8 cellular contexts compared by ENCODE assay signal in the genomic region with DNA sequence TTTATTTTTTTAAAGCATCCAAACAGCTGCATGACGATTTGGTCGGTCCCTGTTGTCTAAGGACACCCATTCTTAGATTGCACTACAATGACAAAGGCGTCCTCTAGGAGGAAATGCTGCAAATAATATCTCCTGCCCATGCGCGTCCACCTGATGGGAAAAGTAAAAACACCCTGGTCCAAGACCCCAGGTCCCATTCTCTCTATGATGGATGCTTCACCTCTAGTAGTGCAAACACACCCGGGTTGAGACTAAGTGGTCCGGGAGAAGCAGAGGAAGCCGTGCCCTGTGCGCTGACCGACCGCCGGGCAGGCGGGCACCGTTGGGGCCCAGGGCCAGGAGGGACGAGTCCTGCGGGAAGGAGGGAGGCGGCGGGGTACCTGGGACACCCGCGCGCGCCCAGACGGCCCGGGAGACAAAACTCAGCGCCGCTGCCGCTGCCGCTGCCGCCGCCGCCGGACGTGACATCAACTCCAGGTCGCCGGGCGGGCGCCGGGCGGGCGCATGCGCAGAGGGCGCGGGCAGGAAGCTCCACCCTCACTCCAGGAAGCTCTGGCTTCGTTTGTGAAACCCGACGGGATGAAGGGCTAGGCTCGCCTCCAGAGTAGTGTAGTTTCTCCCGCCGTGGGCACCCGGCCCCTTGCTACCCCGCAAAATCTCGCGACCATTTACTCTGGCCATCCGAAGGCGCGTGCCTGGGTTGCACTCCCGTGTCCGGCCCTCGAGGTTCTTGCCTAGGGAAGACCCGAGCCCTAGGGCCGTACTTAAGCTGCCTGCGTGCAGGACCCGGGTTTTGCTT. TPM values are rescaled to one million over a fixed set of nuclear protein-coding genes. Genes with fewer than 3 reads are reported as not detected.
A peak's percentile ranks its signal among the peaks of the same experiment; 100 is the strongest.
DNase-seq lines count a peak whose midpoint lies in the region; ATAC-seq and TF ChIP-seq lines count a peak whose summit lies in the region.

TBC1D7 (minus strand) TSS at position 462 of the 799 bp plus-strand sequence. CDS start 1,639 bp downstream, outside the sequence.

- H3K79me2 ChIP-seq in GM23248 (ENCODE audit: insufficient read depth) (peaks cover 20% of the 10 kb centered on the region), fibroblast of lung (ENCODE audit: control insufficient read depth, insufficient read depth, low read length) (peaks cover 2% of the 10 kb centered on the region)

- peak within 1 kb of the TSS; percentile 90 for H3K9ac ChIP-seq in GM23248
- H3K9ac ChIP-seq in fibroblast of lung (ENCODE audit: insufficient read depth, low read length) = peak within 1 kb of the TSS; percentile 81

- ATAC-seq in naive thymus-derived CD8-positive, alpha-beta T cell = peak; percentile 86 to 88

- H3K36me3 Mint-ChIP-seq in naive thymus-derived CD8-positive, alpha-beta T cell = peaks cover 6 to 26% (median 9%) of the 10 kb centered on the region in 3 donors

- 1 to 2% methylated on average over 48 to 50 of the region's 63 CpGs for WGBS in GM23248 (ENCODE audit: low coverage in 1 of 2, low lambda C conversion rate in 2 of 2, missing lambda C conversion rate in 2 of 2), 2 experiments

- H3K27ac ChIP-seq in GM23248 (peak within 1 kb of the TSS; percentile 83), fibroblast of lung (ENCODE audit: insufficient read depth, low read length) (peak within 1 kb of the TSS; percentile 85)

- H3F3A ChIP-seq in GM23248 (ENCODE audit: insufficient read depth) = no peaks in the 10 kb centered on the region

- in situ Hi-C loops in GM23248 (cut with MboI) = loop anchor here (25.0 kb wide), 1 partner anchor 209 kb away; no protein-coding TSS in a partner anchor

- H3K4me3 ChIP-seq in GM23248 (peak within 1 kb of the TSS; percentile 92), fibroblast of lung (replicated peaks in 1 of 4; ENCODE audit: control extremely low read depth in 1 of 4, insufficient read depth in 1 of 4, low read depth in 3 of 4, low read length in 4 of 4) (peak within 1 kb of the TSS; percentile 64 to 98 (median 90))

- H3K27me3 ChIP-seq in GM23248 (replicated peaks; ENCODE audit: insufficient read depth) (no peaks in the 10 kb centered on the region), fibroblast of lung (ENCODE audit: control insufficient read depth, insufficient read depth, low read length) (no peaks in the 10 kb centered on the region)

- POLR2A ChIA-PET in naive thymus-derived CD8-positive, alpha-beta T cell (lab: Charles Lee) = interaction anchor here (0.6 to 2.1 kb wide), 8 partner anchors 9 to 486 kb away, joined by 3 to 17 read pairs (median 6); partner anchors contain the start of genes MCUR1, NOL7, RANBP9 and SIRT5

- peaks cover 8% of the 10 kb centered on the region for H3K4me1 ChIP-seq in GM23248 (ENCODE audit: insufficient read depth)
- no peaks in the 10 kb centered on the region for H3K4me1 ChIP-seq in fibroblast of lung (ENCODE audit: control insufficient read depth, extremely low read depth, insufficient read depth, low read length)

- H3K9me3 Mint-ChIP-seq in naive thymus-derived CD8-positive, alpha-beta T cell = no peaks in the 10 kb centered on the region

- H3K9me3 ChIP-seq in GM23248 (ENCODE audit: low read depth) (no peaks in the 10 kb centered on the region), fibroblast of lung (ENCODE audit: control insufficient read depth, insufficient read depth, low read depth, low read length) (no peaks in the 10 kb centered on the region)

- H2AFZ ChIP-seq in GM23248 = peak within 1 kb of the TSS; percentile 99
- H2AFZ ChIP-seq in fibroblast of lung (ENCODE audit: low read length) = peak within 1 kb of the TSS; percentile 62

- H4K20me1 ChIP-seq in GM23248 (ENCODE audit: insufficient read depth) (no peaks in the 10 kb centered on the region), fibroblast of lung (ENCODE audit: control insufficient read depth, extremely low read depth, insufficient read depth, low read length) (no peaks in the 10 kb centered on the region)

- H3K36me3 ChIP-seq in GM23248 (ENCODE audit: low read depth) (peaks cover 9% of the 10 kb centered on the region; the same call in 1 of the 2 replicates), fibroblast of lung (ENCODE audit: control insufficient read depth, insufficient read depth, low read length) (no peaks in the 10 kb centered on the region)

- no peaks in the 10 kb centered on the region for H3K27me3 Mint-ChIP-seq in naive thymus-derived CD8-positive, alpha-beta T cell

- peak within 1 kb of the TSS; percentile 90 to 97 (median 96) for H3K4me3 Mint-ChIP-seq in naive thymus-derived CD8-positive, alpha-beta T cell

- DNase-seq in Daoy (ENCODE audit: low read depth) (peak; percentile 97), GM23248 (peak; percentile 94), Kasumi-1 (lab: John Stamatoyannopoulos, UW) (peak; percentile 88 to 90), RKO (ENCODE audit: low spot score) (peak; percentile 93), fibroblast of lung (ENCODE audit: low read depth in 2 of 2) (peak; percentile 88 to 92)
- peak; percentile 83 to 89 for DNase-seq in activated T-helper 1 cell treated with anti-CD3 and anti-CD28 coated beads, Interleukin-2, amount 50 U/mL, for 16 hours (ENCODE audit: low read depth in 1 of 2, low spot score in 1 of 2)
- DNase-seq in naive thymus-derived CD8-positive, alpha-beta T cell = peak; percentile 88 to 96 (median 94)
- peak; percentile 87 to 95 (median 90) for DNase-seq in stimulated activated naive CD4-positive, alpha-beta T cell (lab: John Stamatoyannopoulos, UW)

- H3K4me1 Mint-ChIP-seq in naive thymus-derived CD8-positive, alpha-beta T cell = peaks cover 2 to 31% (median 19%) of the 10 kb centered on the region in 4 donors

- TF ChIP-seq CTCF in fibroblast of lung (conservative IDR thresholded peaks at IDR 0.05 in 1 of 2, IDR thresholded peaks at IDR 0.05 in 1 of 2; ENCODE audit: low read depth in 1 of 2, low read length in 2 of 2) = peak in 1 of 2 donors; percentile 20

- no peaks in the 10 kb centered on the region for H3K9me2 ChIP-seq in GM23248 (ENCODE audit: insufficient read depth)

- peak within 1 kb of the TSS; percentile 98 for H3K4me2 ChIP-seq in GM23248 (ENCODE audit: unreplicated experiment)
- H3K4me2 ChIP-seq in fibroblast of lung (ENCODE audit: extremely low read depth, insufficient read depth, low read length) = peak within 1 kb of the TSS; percentile 81

- peak within 1 kb of the TSS; percentile 95 to 99 (median 98) for H3K27ac Mint-ChIP-seq in naive thymus-derived CD8-positive, alpha-beta T cell

RNA-seq across cellular contexts. Expression of gene TBC1D7, which starts in this region (rescaled TPM):
- 55.1 and 56.2 TPM in 2 replicates for total RNA-seq in Daoy (2014; rRNA removed; shearing (Covaris generic))
- 8.5 and 18.7 TPM in 2 replicates for total RNA-seq in GM23248 (2014; rRNA removed; shearing (Covaris generic))
- 25.7 and 25.8 TPM in 2 replicates for polyA plus RNA-seq in GM23248 (2016; fragmentation: Nextera tagmentation; extraction: Ambion mirVana)
- total RNA-seq in fibroblast of lung = 12.8 and 19.3 TPM in 2 replicates
- polyA plus RNA-seq in fibroblast of lung = 24.5 and 31.1 TPM in 2 replicates
- 19.2 and 19.9 TPM in 2 replicates for polyA plus RNA-seq in fibroblast of lung (2012)
- polyA minus RNA-seq in fibroblast of lung (ENCODE audit: low replicate concordance) = 3.7 and 44.6 TPM in 2 replicates
- 10 to 100 TPM; 17.9 to 19.2 TPM for total RNA-seq in naive thymus-derived CD8-positive, alpha-beta T cell
- 10 to 100 TPM; 11.8 to 17.1 (median 12.5) TPM for polyA plus RNA-seq in naive thymus-derived CD8-positive, alpha-beta T cell

Comparison
In these comparisons a context has a peak if more than half of its experiments do, and no peak if none do; other contexts are left out.
1. Peak in every context shown above with its lines: DNase-seq, ATAC-seq, H3K4me3 ChIP-seq and H3K27ac ChIP-seq.